ENCODE assay signal across 24 cellular contexts in the genomic region with DNA sequence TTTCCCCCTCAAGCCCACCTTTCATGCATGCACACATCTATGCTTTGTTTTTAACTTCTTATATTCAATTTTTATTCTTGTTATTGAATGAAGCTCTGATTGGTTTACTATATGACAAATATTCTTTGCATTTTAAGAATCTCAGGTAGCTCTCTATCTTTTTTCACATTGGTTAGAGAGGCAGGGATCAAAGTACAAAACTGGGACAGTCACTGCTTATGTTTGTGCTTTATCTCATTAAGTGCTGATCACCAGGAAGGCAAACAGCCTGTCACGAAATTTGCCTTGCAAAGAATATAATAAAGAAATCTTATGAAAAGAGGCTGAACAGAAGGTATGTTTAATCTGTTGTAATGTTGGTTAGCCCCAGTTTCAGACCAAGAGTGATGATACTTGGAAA. TPM values are rescaled to one million over a fixed set of nuclear protein-coding genes. Genes with fewer than 3 reads are reported as not detected.
A peak's percentile ranks its signal among the peaks of the same experiment; 100 is the strongest.
DNase-seq lines count a peak whose midpoint lies in the region; ATAC-seq and TF ChIP-seq lines count a peak whose summit lies in the region.
"Had no signal": no experiment of that assay in that cellular context is flagged by ENCODE, and none has a peak within 500 bp of the region (broad histone marks: within the 10 kb centered on the region; RNA-seq: fewer than 3 reads in every experiment).

No MANE protein-coding gene starts in this region.

- intact Hi-C loops in left colon (cut with DNase I, micrococcal nuclease) = no loop called here
- intact Hi-C loops in activated CD4-positive, alpha-beta T cell treated with anti-CD3 and anti-CD28 coated beads for 36 hours (cut with DNase I, micrococcal nuclease) = no loop called here

- DNase-seq in DMS53 (lab: John Stamatoyannopoulos, UW) (peak; percentile 61), NCI-H146 (lab: John Stamatoyannopoulos, UW) (peak; percentile 67), NCI-H82 (lab: John Stamatoyannopoulos, UW) (peak; percentile 74), type B pancreatic cell (ENCODE audit: extremely low spot score, unreplicated experiment) (no peak), left colon (no peak), cortex of kidney (lab: John Stamatoyannopoulos, UW) (no peak)
- no peak for DNase-seq in activated CD4-positive, alpha-beta T cell treated with anti-CD3 and anti-CD28 coated beads for 36 hours
- DNase-seq: ACHN; BE2C; CD8-positive, alpha-beta memory T cell; GM23248; H7; IMR-90; KG1; MM.1S; NCI-H1694 treated with DMSO at 0.1 percent for 48 hours; NCI-H446 treated with DMSO at 0.1 percent for 48 hours; NCI-H748 treated with DMSO at 0.1 percent for 48 hours; NK-92 treated with Interleukin-12 subunit alpha and Interleukin-12 subunit beta, amount 100 ng/mL, for 24 hours; PC-3; T-cell had no signal

- peak overlapping the region; percentile 21 for H3K27ac Mint-ChIP-seq in type B pancreatic cell
- H3K27ac Mint-ChIP-seq in activated CD4-positive, alpha-beta T cell treated with anti-CD3 and anti-CD28 coated beads for 36 hours = no peak overlapping the region
- H3K27ac Mint-ChIP-seq: CD14-positive monocyte; CD8-positive, alpha-beta memory T cell; T-cell had no signal

- no peak overlapping the region for H3K4me3 Mint-ChIP-seq in type B pancreatic cell
- H3K4me3 Mint-ChIP-seq in activated CD4-positive, alpha-beta T cell treated with anti-CD3 and anti-CD28 coated beads for 36 hours = no peak overlapping the region
- H3K4me3 Mint-ChIP-seq: CD14-positive monocyte; CD8-positive, alpha-beta memory T cell; T-cell had no signal

- no peaks in the 10 kb centered on the region for H3K9me3 Mint-ChIP-seq in type B pancreatic cell
- no peaks in the 10 kb centered on the region for H3K9me3 Mint-ChIP-seq in activated CD4-positive, alpha-beta T cell treated with anti-CD3 and anti-CD28 coated beads for 36 hours (ENCODE audit: low read depth)

- peaks cover 28% of the 10 kb centered on the region for H3K27me3 Mint-ChIP-seq in type B pancreatic cell
- peaks cover 14% of the 10 kb centered on the region for H3K27me3 Mint-ChIP-seq in activated CD4-positive, alpha-beta T cell treated with anti-CD3 and anti-CD28 coated beads for 36 hours

- H3K4me1 Mint-ChIP-seq in type B pancreatic cell (ENCODE audit: unreplicated experiment) = no peaks in the 10 kb centered on the region
- H3K4me1 Mint-ChIP-seq in activated CD4-positive, alpha-beta T cell treated with anti-CD3 and anti-CD28 coated beads for 36 hours = no peaks in the 10 kb centered on the region
- H3K4me1 Mint-ChIP-seq: CD14-positive monocyte; CD8-positive, alpha-beta memory T cell; T-cell had no signal

- no peaks in the 10 kb centered on the region for H3K36me3 Mint-ChIP-seq in type B pancreatic cell
- no peaks in the 10 kb centered on the region for H3K36me3 Mint-ChIP-seq in activated CD4-positive, alpha-beta T cell treated with anti-CD3 and anti-CD28 coated beads for 36 hours (ENCODE audit: low read depth)
- H3K36me3 Mint-ChIP-seq: CD14-positive monocyte; CD8-positive, alpha-beta memory T cell; T-cell had no signal

- ATAC-seq in left colon = no peak
- no peak for ATAC-seq in activated CD4-positive, alpha-beta T cell treated with anti-CD3 and anti-CD28 coated beads for 36 hours
- ATAC-seq: PC-3, Right ventricle myocardium inferior, T-cell had no signal

- CTCF ChIA-PET in activated CD4-positive, alpha-beta T cell treated with anti-CD3 and anti-CD28 coated beads for 36 hours (lab: Charles Lee) = no interaction called here

- no peak for TF ChIP-seq CTCF in type B pancreatic cell (conservative IDR thresholded peaks at IDR 0.05)

- POLR2A ChIA-PET in activated CD4-positive, alpha-beta T cell treated with anti-CD3 and anti-CD28 coated beads for 36 hours (lab: Charles Lee) = no interaction called here

RNA-seq across cellular contexts. Expression of gene INSM2, which starts 29.7 kb away (rescaled TPM):
- total RNA-seq in type B pancreatic cell (ENCODE audit: low replicate concordance) (0.12 and 0.26 TPM in 2 replicates), left colon (not detected)
- not detected for total RNA-seq in activated CD4-positive, alpha-beta T cell treated with anti-CD3 and anti-CD28 coated beads for 36 hours
- total RNA-seq: GM23248; H7; IMR-90; Right ventricle myocardium inferior; T-cell; T-helper 2 cell treated with Interferon-gamma antibody and Interleukin-4, amounts not matched to agents 100 ng/mL and 5 ng/mL, for 36 hours had no signal

Comparison
In these comparisons a context has a peak if more than half of its experiments do, and no peak if none do; other contexts are left out.
1. DNase-seq: peak in DMS53 (single experiment), NCI-H146 (single experiment) and NCI-H82 (single experiment); none in type B pancreatic cell (single experiment), left colon (0 of 2), activated CD4-positive, alpha-beta T cell treated with anti-CD3 and anti-CD28 coated beads for 36 hours (single experiment) and cortex of kidney (single experiment).